Comparison of ENCODE assay signal across 26 cellular contexts in the genomic region with DNA sequence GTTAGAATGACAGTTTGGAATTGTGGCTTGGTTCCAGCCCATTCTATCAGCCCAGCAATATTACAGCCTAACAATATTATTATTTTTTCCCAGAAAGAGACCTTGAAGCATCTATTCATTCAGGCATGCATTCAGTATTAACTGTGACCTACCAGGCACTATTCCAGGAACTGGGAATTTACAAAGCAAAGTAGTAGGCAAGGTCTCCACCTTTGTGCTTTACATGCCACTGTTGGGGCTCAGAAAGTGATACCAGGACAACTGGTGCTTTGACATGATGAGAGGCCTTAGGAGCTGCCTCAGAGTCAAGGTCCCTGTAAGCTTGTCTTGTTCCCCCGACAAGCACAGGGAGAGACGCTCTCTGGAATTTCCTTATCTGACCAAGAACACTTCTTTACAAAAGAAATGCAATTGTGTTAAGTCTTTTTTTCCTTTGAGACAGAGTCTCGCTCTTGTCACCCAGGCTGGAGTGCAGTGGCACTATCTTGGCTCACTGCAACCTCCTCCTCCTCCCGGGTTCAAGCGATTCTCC. TPM values are rescaled to one million over a fixed set of nuclear protein-coding genes. Genes with fewer than 3 reads are reported as not detected.
DNase-seq lines count a peak whose midpoint lies in the region; ATAC-seq, FAIRE-seq and TF ChIP-seq lines count a peak whose summit lies in the region.
"Had no signal": no experiment of that assay in that cellular context is flagged by ENCODE, and none has a peak within 500 bp of the region (broad histone marks: within the 10 kb centered on the region; RNA-seq: fewer than 3 reads in every experiment).

No MANE protein-coding gene starts in this region.

- H3K4me2 ChIP-seq in PC-9 = peak overlapping the region; percentile 86

- DNase-seq in Caco-2 (no peak), PC-9 (no peak), kidney (no peak), spleen (no peak), GM03348 (ENCODE audit: low spot score) (no peak), NCI-H82 treated with DMSO at 0.1 percent for 48 hours (lab: John Stamatoyannopoulos, UW; ENCODE audit: unreplicated experiment) (no peak)
- no peak for DNase-seq in activated CD8-positive, alpha-beta memory T cell treated with anti-CD3 and anti-CD28 coated beads, Interleukin-2, amount 50 U/mL, for 48 hours
- DNase-seq: activated CD4-positive, alpha-beta memory T cell treated with anti-CD3 and anti-CD28 coated beads, Interleukin-2, amount 10 ng/mL, durations not matched to agents 7 days and 5 days; activated naive CD4-positive, alpha-beta T cell treated with anti-CD3 and anti-CD28 coated beads for 36 hours; activated T-cell treated with anti-CD3 and anti-CD28 coated beads, Interleukin-2, amount 50 U/mL, for 1 hour; CD4-positive, CD25-positive, alpha-beta regulatory T cell; DMS53; naive thymus-derived CD4-positive, alpha-beta T cell; NCI-H1105 treated with DMSO at 0.1 percent for 48 hours; NCI-H69; pancreas; PC-3; sigmoid colon; stimulated activated CD4-positive, alpha-beta T cell treated with anti-CD3 and anti-CD28 coated beads, Interleukin-1b, Interleukin-23, amount 100 ng/mL, for 48 hours; T-helper 2 cell; WERI-Rb-1 had no signal

- TF ChIP-seq CTCF in Caco-2 (IDR thresholded peaks at IDR 0.05; ENCODE audit: insufficient read depth in 1 of 2, low read depth in 1 of 2, low read length in 1 of 2, severe bottlenecking in 1 of 2, unreplicated experiment in 1 of 2) (no peak), PC-9 (conservative IDR thresholded peaks at IDR 0.05) (no peak), kidney (IDR thresholded peaks at IDR 0.05; ENCODE audit: borderline replicate concordance, extremely low read depth, insufficient read depth) (no peak), spleen (IDR thresholded peaks at IDR 0.05 in 8 of 11, conservative IDR thresholded peaks at IDR 0.05 in 3 of 11) (no peak)

- no peaks in the 10 kb centered on the region for H4K20me1 ChIP-seq in PC-9 (ENCODE audit: insufficient read depth)

- BruUV-seq in Caco-2 (replicated peaks; lab: Mats Ljungman, UMichigan) = TSS peak; percentile 81
- BruUV-seq in PC-9 (replicated peaks; lab: Mats Ljungman, UMichigan) = no TSS peak

- no peak for FAIRE-seq in kidney (lab: Jason Lieb, UNC)
- FAIRE-seq: islet of Langerhans, pancreas had no signal

- peak overlapping the region; percentile 94 for H3K4me3 Mint-ChIP-seq in Caco-2 (ENCODE audit: unreplicated experiment)
- H3K4me3 Mint-ChIP-seq: activated CD4-positive, alpha-beta memory T cell treated with anti-CD3 and anti-CD28 coated beads, Interleukin-2, amount 10 ng/mL, durations not matched to agents 7 days and 5 days; activated naive CD4-positive, alpha-beta T cell treated with anti-CD3 and anti-CD28 coated beads for 36 hours; CD4-positive, CD25-positive, alpha-beta regulatory T cell; naive thymus-derived CD4-positive, alpha-beta T cell; stimulated activated naive CD8-positive, alpha-beta T cell treated with anti-CD3 and anti-CD28 coated beads, Interleukin-15, Interleukin-2, amounts not matched to agents 100 ng/mL and 50 ng/mL, for 24 hours had no signal

- peaks cover 62% of the 10 kb centered on the region for H3K36me3 Mint-ChIP-seq in Caco-2 (ENCODE audit: insufficient read depth, unreplicated experiment)
- H3K36me3 Mint-ChIP-seq: CD4-positive, CD25-positive, alpha-beta regulatory T cell; naive thymus-derived CD4-positive, alpha-beta T cell had no signal

- no peaks in the 10 kb centered on the region for H3K9me2 ChIP-seq in PC-9 (ENCODE audit: insufficient read depth)

- no peaks in the 10 kb centered on the region for H3K9me3 ChIP-seq in Caco-2
- no peaks in the 10 kb centered on the region for H3K9me3 ChIP-seq in PC-9 (ENCODE audit: insufficient read depth, low read depth)
- H3K9me3 ChIP-seq in kidney (ENCODE audit: control insufficient read depth in 1 of 2, low read length in 2 of 2) = no peaks in the 10 kb centered on the region
- no peaks in the 10 kb centered on the region for H3K9me3 ChIP-seq in spleen
- H3K9me3 ChIP-seq: pancreas, sigmoid colon, SJSA1 had no signal

- no peaks in the 10 kb centered on the region for H3K27me3 ChIP-seq in Caco-2 (replicated peaks; ENCODE audit: control insufficient read depth, insufficient read depth, low read length)
- H3K27me3 ChIP-seq in PC-9 (ENCODE audit: insufficient read depth, low read depth) = no peaks in the 10 kb centered on the region
- no peaks in the 10 kb centered on the region for H3K27me3 ChIP-seq in spleen (replicated peaks in 1 of 7)
- H3K27me3 ChIP-seq: pancreas, sigmoid colon, SJSA1 had no signal

- 0 out of 2 replicates have a peak, but pooled peaks cover 4% of the 10 kb centered on the region for H3K79me2 ChIP-seq in PC-9 (ENCODE audit: low read depth)

- ATAC-seq in HG02610 (IDR thresholded peaks at IDR 0.05; ENCODE audit: unreplicated experiment) = no peak
- ATAC-seq: naive thymus-derived CD4-positive, alpha-beta T cell; pancreas; PC-3 had no signal

- TF ChIP-seq POLR2A in spleen (IDR thresholded peaks at IDR 0.05) = no peak

- H3K27ac ChIP-seq in PC-9 (peak overlapping the region; percentile 55), kidney (ENCODE audit: low read depth in 2 of 2, low read length in 2 of 2) (peak overlapping the region; percentile 43 to 84), spleen (peak overlapping the region in 5 of 8 donors; percentile 84 to 88 (median 86))
- H3K27ac ChIP-seq: SJSA1, WERI-Rb-1 had no signal

- WGBS in spleen, 5 donors = 79 to 94% (median 92%) methylated on average over 5 of the region's 5 CpGs

- no peaks in the 10 kb centered on the region for H3K27me3 Mint-ChIP-seq in Caco-2 (ENCODE audit: insufficient read depth, unreplicated experiment)

- H3K9me3 Mint-ChIP-seq in Caco-2 (ENCODE audit: unreplicated experiment) = no peaks in the 10 kb centered on the region
- H3K9me3 Mint-ChIP-seq: activated CD4-positive, alpha-beta memory T cell treated with anti-CD3 and anti-CD28 coated beads, Interleukin-2, amount 10 ng/mL, durations not matched to agents 7 days and 5 days; activated naive CD4-positive, alpha-beta T cell treated with anti-CD3 and anti-CD28 coated beads for 36 hours; naive thymus-derived CD4-positive, alpha-beta T cell; stimulated activated naive CD8-positive, alpha-beta T cell treated with anti-CD3 and anti-CD28 coated beads, Interleukin-15, Interleukin-2, amounts not matched to agents 100 ng/mL and 50 ng/mL, for 24 hours had no signal

- CTCF ChIA-PET in Caco-2 (lab: Charles Lee) (interaction anchor here (1.2 kb wide), 1 partner anchor 9 kb away, joined by 4 read pairs; no protein-coding TSS in a partner anchor), PC-9 (lab: Charles Lee) (interaction anchor here (0.6 kb wide), 1 partner anchor 12 kb away, joined by 3 read pairs; no protein-coding TSS in a partner anchor)

- H3K4me1 Mint-ChIP-seq in Caco-2 (ENCODE audit: low read depth, unreplicated experiment) = peaks cover 52% of the 10 kb centered on the region

- peak overlapping the region; percentile 96 for H3K27ac Mint-ChIP-seq in Caco-2 (ENCODE audit: unreplicated experiment)
- H3K27ac Mint-ChIP-seq: activated CD4-positive, alpha-beta memory T cell treated with anti-CD3 and anti-CD28 coated beads, Interleukin-2, amount 10 ng/mL, durations not matched to agents 7 days and 5 days; activated naive CD4-positive, alpha-beta T cell treated with anti-CD3 and anti-CD28 coated beads for 36 hours; stimulated activated naive CD8-positive, alpha-beta T cell treated with anti-CD3 and anti-CD28 coated beads, Interleukin-15, Interleukin-2, amounts not matched to agents 100 ng/mL and 50 ng/mL, for 24 hours had no signal

- H3F3A ChIP-seq in PC-9 (ENCODE audit: insufficient read depth, low read depth) = peaks cover 56% of the 10 kb centered on the region

- H3K9ac ChIP-seq in kidney (ENCODE audit: low read length in 2 of 2) = no peak overlapping the region

- no peak overlapping the region for H2AFZ ChIP-seq in PC-9

- POLR2A ChIA-PET in Caco-2 (lab: Charles Lee) (interaction anchor here (0.6 kb wide), 1 partner anchor 19 kb away, joined by 5 read pairs; no protein-coding TSS in a partner anchor), PC-9 (lab: Charles Lee; ENCODE audit: unreplicated experiment) (no interaction called here)

- H3K4me1 ChIP-seq in Caco-2 (peaks cover 52% of the 10 kb centered on the region), PC-9 (replicated peaks; ENCODE audit: insufficient read depth) (peaks cover 73% of the 10 kb centered on the region), kidney (ENCODE audit: control insufficient read depth in 1 of 2, insufficient read depth in 1 of 2, low read depth in 1 of 2, low read length in 2 of 2) (peaks cover 10 to 16% of the 10 kb centered on the region in 2 donors), spleen (peaks cover 17 to 83% (median 57%) of the 10 kb centered on the region in 6 donors)

- H3K36me3 ChIP-seq in Caco-2 (ENCODE audit: control insufficient read depth, insufficient read depth, low read length) = peaks cover 2% of the 10 kb centered on the region
- peaks cover 5% of the 10 kb centered on the region; the same call in 1 of the 2 replicates for H3K36me3 ChIP-seq in PC-9 (ENCODE audit: low read depth)
- peaks cover 0 to 6% of the 10 kb centered on the region in 2 donors for H3K36me3 ChIP-seq in kidney (ENCODE audit: control insufficient read depth in 1 of 2, insufficient read depth in 2 of 2, low read length in 2 of 2)
- H3K36me3 ChIP-seq in spleen = peaks cover 0 to 9% (median 0%) of the 10 kb centered on the region in 6 donors
- H3K36me3 ChIP-seq: pancreas, sigmoid colon, WERI-Rb-1 had no signal

- intact Hi-C loops in Caco-2 (cut with micrococcal nuclease; ENCODE audit: unreplicated experiment) (loop anchor here (1.0 to 2.0 kb wide), 2 partner anchors 11 to 20 kb away; no protein-coding TSS in a partner anchor), PC-9 (cut with micrococcal nuclease; ENCODE audit: unreplicated experiment) (loop anchor here (10.0 kb wide), 2 partner anchors 74 to 676 kb away; no protein-coding TSS in a partner anchor), kidney (cut with DNase I) (no loop called here), spleen (cut with DNase I; ENCODE audit: low total_unique reads) (no loop called here)

- H3K4me3 ChIP-seq in Caco-2 (ENCODE audit: low read depth, low read length) (peak overlapping the region; percentile 8; the same call in 1 of the 2 replicates), PC-9 (no peak overlapping the region), kidney (ENCODE audit: low read length in 2 of 2) (no peak overlapping the region), spleen (no peak overlapping the region)
- H3K4me3 ChIP-seq: lung, pancreas, sigmoid colon, SJSA1 had no signal

RNA-seq across cellular contexts. Expression of a gene that starts 2.3 kb away (rescaled TPM):
- total RNA-seq in Caco-2 (2022) (68.3 and 93.0 TPM in 2 replicates), PC-9 (2021) (18.4 and 23.7 TPM in 2 replicates), kidney (37.7 TPM), spleen (100 to 1,000 TPM; 351 to 930 (median 819) TPM)
- polyA plus RNA-seq in kidney (ENCODE audit: insufficient read depth, low read depth, low replicate concordance) (234 TPM), spleen (100 to 1,000 TPM; 178 to 629 (median 302) TPM)
- total RNA-seq: CD4-positive, CD25-positive, alpha-beta regulatory T cell had no signal

RNA-seq across cellular contexts. Expression of a gene that starts 21.3 kb away (rescaled TPM):
- total RNA-seq in Caco-2 (2022) = 99.6 and 107 TPM in 2 replicates
- total RNA-seq in PC-9 (2021) = 71.7 and 115 TPM in 2 replicates
- total RNA-seq in kidney = 26.4 TPM
- 10.2 TPM for polyA plus RNA-seq in kidney (ENCODE audit: insufficient read depth, low read depth, low replicate concordance)
- total RNA-seq in spleen = 10 to 100 TPM; 51.8 to 96.3 (median 64.8) TPM
- 10 to 100 TPM; 45.2 to 57.3 (median 49.0) TPM for polyA plus RNA-seq in spleen

Comparison
In these comparisons a context has a peak if more than half of its experiments do, and no peak if none do; other contexts are left out.
1. intact Hi-C loops: an anchor here in Caco-2 (1.0 to 2.0 kb wide) and PC-9 (10.0 kb wide); none called in kidney and spleen.